In the genomic region with DNA sequence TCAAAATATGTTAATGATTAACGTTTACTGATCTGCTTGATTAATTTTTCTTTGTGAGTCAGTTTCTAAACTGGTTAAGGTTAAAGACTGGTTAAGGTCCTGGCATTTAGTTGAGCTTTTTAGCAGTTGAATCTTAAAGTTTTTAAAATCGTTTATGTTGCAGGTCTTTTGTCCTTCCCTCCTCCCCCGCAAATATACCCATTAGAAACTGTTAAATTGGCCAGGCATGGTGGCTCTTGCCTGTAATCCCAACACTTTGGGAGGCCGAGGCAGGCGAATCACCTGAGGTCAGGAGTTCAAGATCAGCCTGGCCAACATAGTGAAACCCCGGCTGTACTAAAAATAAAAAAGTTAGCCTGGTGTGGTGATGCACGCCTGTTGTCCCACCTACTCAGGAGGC, we compare ENCODE assay signal across 20 cellular contexts.
DNase-seq lines count a peak whose midpoint lies in the region; ATAC-seq, FAIRE-seq and TF ChIP-seq lines count a peak whose summit lies in the region.
"Had no signal": no experiment of that assay in that cellular context is flagged by ENCODE, and none has a peak within 500 bp of the region (broad histone marks: within the 10 kb centered on the region; RNA-seq: fewer than 3 reads in every experiment).

No MANE protein-coding gene starts in this region.

- no peaks in the 10 kb centered on the region for H3K36me3 ChIP-seq in hepatocyte (replicated peaks; ENCODE audit: insufficient read depth, low read depth)

- H3K4me2 ChIP-seq in hepatocyte = no peak overlapping the region
- H3K4me2 ChIP-seq: GM23338 had no signal

- peak; percentile 99 for FAIRE-seq in RCC 7860 (lab: Jason Lieb, UNC)

- H3K27ac ChIP-seq in hepatocyte = no peak overlapping the region
- H3K27ac ChIP-seq: BLaER1, SJCRH30 had no signal

- H2AFZ ChIP-seq in hepatocyte = no peak overlapping the region
- H2AFZ ChIP-seq: GM23338 had no signal

- no peak overlapping the region for H3K27ac Mint-ChIP-seq in stimulated activated effector memory CD8-positive, alpha-beta T cell treated with anti-CD3 and anti-CD28 coated beads, Interleukin-12 subunit alpha, Interleukin-12 subunit beta, amount 100 ng/mL, for 72 hours
- H3K27ac Mint-ChIP-seq: GM23338 had no signal

- no peak overlapping the region for H3K4me3 ChIP-seq in hepatocyte
- H3K4me3 ChIP-seq: BLaER1, GM23338, SJCRH30 had no signal

- no peaks in the 10 kb centered on the region for H3K79me2 ChIP-seq in hepatocyte

- no peaks in the 10 kb centered on the region for H3K4me1 ChIP-seq in hepatocyte (ENCODE audit: insufficient read depth)
- H3K4me1 ChIP-seq: SJCRH30 had no signal

- H3K4me1 Mint-ChIP-seq in stimulated activated effector memory CD8-positive, alpha-beta T cell treated with anti-CD3 and anti-CD28 coated beads, Interleukin-12 subunit alpha, Interleukin-12 subunit beta, amount 100 ng/mL, for 72 hours = peaks cover 7% of the 10 kb centered on the region

- peaks cover 30% of the 10 kb centered on the region for H3K36me3 Mint-ChIP-seq in stimulated activated effector memory CD8-positive, alpha-beta T cell treated with anti-CD3 and anti-CD28 coated beads, Interleukin-12 subunit alpha, Interleukin-12 subunit beta, amount 100 ng/mL, for 72 hours

- 87% methylated on average over 7 of the region's 7 CpGs for WGBS in hepatocyte (ENCODE audit: low lambda C conversion rate, missing lambda C conversion rate)

- no peaks in the 10 kb centered on the region for H3K9me3 ChIP-seq in hepatocyte (ENCODE audit: low read depth)
- H3K9me3 ChIP-seq: BLaER1, SJCRH30 had no signal

- no peaks in the 10 kb centered on the region for H3K27me3 ChIP-seq in hepatocyte
- H3K27me3 ChIP-seq: BLaER1, SJCRH30 had no signal

- no peak for TF ChIP-seq CTCF in hepatocyte (IDR thresholded peaks at IDR 0.05; ENCODE audit: poor library complexity)

- DNase-seq in ACHN = peak; percentile 68
- DNase-seq in RCC 7860 (ENCODE audit: low spot score) = peak; percentile 76
- DNase-seq in left lobe of liver (ENCODE audit: low spot score) = no peak
- DNase-seq in hepatocyte (ENCODE audit: low spot score) = no peak
- DNase-seq in stimulated activated effector memory CD8-positive, alpha-beta T cell treated with anti-CD3 and anti-CD28 coated beads, Interleukin-12 subunit alpha, Interleukin-12 subunit beta, amount 100 ng/mL, for 72 hours (ENCODE audit: low spot score in 2 of 2) = no peak
- no peak for DNase-seq in stimulated activated naive CD8-positive, alpha-beta T cell treated with anti-CD3 and anti-CD28 coated beads, Interleukin-15, Interleukin-2, amounts not matched to agents 100 U/mL and 50 U/mL, for 24 hours
- DNase-seq: CD4-positive, alpha-beta memory T cell; DMS79 treated with DMSO at 0.1 percent for 48 hours; HCEC 1CT; IMR-90; NCI-H1048; NCI-H1436; NCI-H2029; NCI-H345; NCI-H526; SJCRH30 had no signal

- H3K9me3 Mint-ChIP-seq in stimulated activated effector memory CD8-positive, alpha-beta T cell treated with anti-CD3 and anti-CD28 coated beads, Interleukin-12 subunit alpha, Interleukin-12 subunit beta, amount 100 ng/mL, for 72 hours = no peaks in the 10 kb centered on the region
- H3K9me3 Mint-ChIP-seq: CD4-positive, alpha-beta memory T cell; GM23338 had no signal

- no peak overlapping the region for H3K4me3 Mint-ChIP-seq in stimulated activated effector memory CD8-positive, alpha-beta T cell treated with anti-CD3 and anti-CD28 coated beads, Interleukin-12 subunit alpha, Interleukin-12 subunit beta, amount 100 ng/mL, for 72 hours
- H3K4me3 Mint-ChIP-seq: CD4-positive, alpha-beta memory T cell; GM23338 had no signal

- no peaks in the 10 kb centered on the region for H4K20me1 ChIP-seq in hepatocyte (ENCODE audit: insufficient read depth, poor library complexity, severe bottlenecking)

- no peaks in the 10 kb centered on the region for H3K9me2 ChIP-seq in hepatocyte (replicated peaks; ENCODE audit: insufficient read depth)

- ATAC-seq in GM18511 (IDR thresholded peaks at IDR 0.05; ENCODE audit: unreplicated experiment) (peak; percentile 67), left lobe of liver (peak; percentile 47), GM18520 (IDR thresholded peaks at IDR 0.05; ENCODE audit: unreplicated experiment) (no peak)
- no peak for ATAC-seq in stimulated activated effector memory CD8-positive, alpha-beta T cell treated with anti-CD3 and anti-CD28 coated beads, Interleukin-12 subunit alpha, Interleukin-12 subunit beta, amount 100 ng/mL, for 72 hours
- no peak for ATAC-seq in stimulated activated naive CD8-positive, alpha-beta T cell treated with anti-CD3 and anti-CD28 coated beads, Interleukin-15, Interleukin-2, amounts not matched to agents 100 U/mL and 50 U/mL, for 24 hours
- ATAC-seq: GM23338 had no signal

- in situ Hi-C loops in ACHN (cut with HindIII; ENCODE audit: low pct_ligation_motif_present, low pct_unique_long_range_greater_than_20kb, low sequenced_read_pairs) = no loop called here

Comparison
In these comparisons a context has a peak if more than half of its experiments do, and no peak if none do; other contexts are left out.
1. DNase-seq: peak in ACHN (single experiment) and RCC 7860 (single experiment); none in left lobe of liver (single experiment), hepatocyte (single experiment), stimulated activated effector memory CD8-positive, alpha-beta T cell treated with anti-CD3 and anti-CD28 coated beads, Interleukin-12 subunit alpha, Interleukin-12 subunit beta, amount 100 ng/mL, for 72 hours (0 of 2) and stimulated activated naive CD8-positive, alpha-beta T cell treated with anti-CD3 and anti-CD28 coated beads, Interleukin-15, Interleukin-2, amounts not matched to agents 100 U/mL and 50 U/mL, for 24 hours (single experiment).
2. ATAC-seq: peak in GM18511 (single experiment) and left lobe of liver (single experiment); none in stimulated activated effector memory CD8-positive, alpha-beta T cell treated with anti-CD3 and anti-CD28 coated beads, Interleukin-12 subunit alpha, Interleukin-12 subunit beta, amount 100 ng/mL, for 72 hours (single experiment), GM18520 (single experiment) and stimulated activated naive CD8-positive, alpha-beta T cell treated with anti-CD3 and anti-CD28 coated beads, Interleukin-15, Interleukin-2, amounts not matched to agents 100 U/mL and 50 U/mL, for 24 hours (single experiment).